Comparison of ENCODE assay signal across 34 cellular contexts in the genomic region with DNA sequence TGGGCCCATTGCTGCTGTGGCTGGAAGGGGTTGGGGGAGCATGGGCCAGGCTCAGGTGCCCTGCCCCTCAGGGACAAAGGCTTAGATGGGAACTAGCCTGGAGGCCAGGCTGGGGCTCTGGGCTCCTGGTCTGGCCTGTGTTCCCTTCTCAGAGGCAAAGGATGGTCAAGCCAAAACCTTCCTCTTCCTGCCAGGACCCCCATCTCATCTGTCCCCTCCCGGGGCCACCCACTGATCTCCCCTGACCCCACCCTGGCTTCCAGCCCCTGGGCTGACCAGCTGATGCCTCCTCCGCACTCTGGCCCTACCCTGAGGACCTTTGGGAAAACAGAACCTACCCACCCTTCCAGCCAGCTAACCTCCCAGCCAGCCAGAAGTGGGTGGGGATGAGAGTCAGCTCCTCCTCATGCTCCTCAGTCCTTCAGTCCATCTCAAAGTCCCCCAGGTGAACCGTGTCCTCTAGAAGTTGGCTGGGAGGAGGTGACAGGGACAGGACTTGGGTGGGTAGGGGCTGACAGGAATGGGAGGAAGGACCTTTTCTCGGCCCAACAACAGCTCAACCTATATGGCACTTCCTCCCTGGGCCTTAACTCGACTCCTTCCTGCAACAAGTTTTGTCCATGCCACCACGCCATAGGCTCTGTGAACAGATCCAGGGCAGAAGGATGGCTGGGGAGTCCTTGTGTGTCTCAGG. TPM values are rescaled to one million over a fixed set of nuclear protein-coding genes. Genes with fewer than 3 reads are reported as not detected.
DNase-seq lines count a peak whose midpoint lies in the region; ATAC-seq, FAIRE-seq and TF ChIP-seq lines count a peak whose summit lies in the region.
"Had no signal": no experiment of that assay in that cellular context is flagged by ENCODE, and none has a peak within 500 bp of the region (broad histone marks: within the 10 kb centered on the region; RNA-seq: fewer than 3 reads in every experiment).

No MANE protein-coding gene starts in this region.

- peak overlapping the region; percentile 90 for H2BK15ac ChIP-seq in neuronal stem cell (ENCODE audit: low read length)

- H3K9me3 ChIP-seq in heart left ventricle, result no peaks in the 10 kb centered on the region
- H3K9me3 ChIP-seq in endothelial cell of umbilical vein (replicated peaks; ENCODE audit: control insufficient read depth, insufficient read depth, low read length), result no peaks in the 10 kb centered on the region
- no peaks in the 10 kb centered on the region for H3K9me3 ChIP-seq in neuronal stem cell (replicated peaks in 1 of 2; ENCODE audit: control insufficient read depth in 2 of 2, insufficient read depth in 1 of 2, low read depth in 1 of 2, low read length in 2 of 2)
- no peaks in the 10 kb centered on the region for H3K9me3 ChIP-seq in Peyer's patch
- H3K9me3 ChIP-seq in hepatocyte (ENCODE audit: low read depth), result no peaks in the 10 kb centered on the region
- H3K9me3 ChIP-seq: ovary had no signal

- peak overlapping the region in 7 of 12 donors; percentile 16 to 51 (median 40) for H3K27ac ChIP-seq in heart left ventricle
- H3K27ac ChIP-seq in endothelial cell of umbilical vein (ENCODE audit: insufficient read depth, low read depth, low read length), result peak overlapping the region; percentile 95
- no peak overlapping the region for H3K27ac ChIP-seq in neuronal stem cell (replicated peaks; ENCODE audit: low read length)
- no peak overlapping the region for H3K27ac ChIP-seq in Peyer's patch
- no peak overlapping the region for H3K27ac ChIP-seq in hepatocyte
- H3K27ac ChIP-seq: cardiac muscle cell, KMS-11, ovary had no signal

- H3K18ac ChIP-seq in neuronal stem cell (ENCODE audit: low read length), result peak overlapping the region; percentile 86

- no peaks in the 10 kb centered on the region for H3K79me1 ChIP-seq in neuronal stem cell (ENCODE audit: low read depth, low read length)

- no peaks in the 10 kb centered on the region for H3K27me3 ChIP-seq in heart left ventricle
- no peaks in the 10 kb centered on the region for H3K27me3 ChIP-seq in endothelial cell of umbilical vein (ENCODE audit: control insufficient read depth in 2 of 2, insufficient read depth in 2 of 2, low read length in 2 of 2)
- peaks cover 0 to 11% (median 0%) of the 10 kb centered on the region in 3 experiments for H3K27me3 ChIP-seq in neuronal stem cell (ENCODE audit: control insufficient read depth in 3 of 3, insufficient read depth in 3 of 3, low read depth in 1 of 3, low read length in 3 of 3)
- no peaks in the 10 kb centered on the region for H3K27me3 ChIP-seq in Peyer's patch
- H3K27me3 ChIP-seq in hepatocyte, result peaks cover 5% of the 10 kb centered on the region
- H3K27me3 ChIP-seq: cardiac muscle cell, ovary had no signal

- no peak overlapping the region for H3K4ac ChIP-seq in neuronal stem cell (ENCODE audit: low read length)

- H3K4me3 ChIP-seq in heart left ventricle (no peak overlapping the region), endothelial cell of umbilical vein (replicated peaks in 1 of 3; ENCODE audit: insufficient read depth in 1 of 3, low read depth in 1 of 3, low read length in 3 of 3) (no peak overlapping the region), neuronal stem cell (ENCODE audit: low read length in 2 of 2) (no peak overlapping the region), Peyer's patch (no peak overlapping the region), hepatocyte (no peak overlapping the region)
- H3K4me3 ChIP-seq: cardiac muscle cell, ovary had no signal

- peak overlapping the region; percentile 60 for H2AK5ac ChIP-seq in neuronal stem cell (ENCODE audit: low read depth, low read length)

- no peak for TF ChIP-seq CTCF in heart left ventricle (IDR thresholded peaks at IDR 0.05)
- TF ChIP-seq CTCF in endothelial cell of umbilical vein (IDR thresholded peaks at IDR 0.05; ENCODE audit: extremely low read depth in 1 of 2, insufficient read depth in 1 of 2, low read depth in 1 of 2, low read length in 2 of 2), result no peak
- TF ChIP-seq CTCF in type B pancreatic cell (conservative IDR thresholded peaks at IDR 0.05), result no peak
- TF ChIP-seq CTCF in Peyer's patch (IDR thresholded peaks at IDR 0.05), result no peak
- TF ChIP-seq CTCF in hepatocyte (IDR thresholded peaks at IDR 0.05; ENCODE audit: poor library complexity), result no peak

- no peak overlapping the region for H2BK12ac ChIP-seq in neuronal stem cell (ENCODE audit: low read length)

- H3K27me3 Mint-ChIP-seq in type B pancreatic cell, result peaks cover 45% of the 10 kb centered on the region

- no peak overlapping the region for H3K14ac ChIP-seq in neuronal stem cell (ENCODE audit: low read length)

- H2AFZ ChIP-seq in endothelial cell of umbilical vein (ENCODE audit: low read depth, low read length) (no peak overlapping the region), neuronal stem cell (ENCODE audit: low read length) (no peak overlapping the region), hepatocyte (no peak overlapping the region)

- dilution Hi-C loops in endothelial cell of umbilical vein (cut with MboI; ENCODE audit: extremely low pct_ligation_motif_present, low sequenced_read_pairs), result no loop called here

- H3K79me2 ChIP-seq in endothelial cell of umbilical vein (ENCODE audit: control insufficient read depth, insufficient read depth, low read length) (peaks cover 95% of the 10 kb centered on the region), hepatocyte (no peaks in the 10 kb centered on the region)

- peak overlapping the region; percentile 29 for H3K27ac Mint-ChIP-seq in type B pancreatic cell
- H3K27ac Mint-ChIP-seq: activated T-helper 17 cell treated with anti-CD3 and anti-CD28 coated beads, Interleukin-2, amount 50 U/mL, for 72 hours; CD4-positive, CD25-positive, alpha-beta regulatory T cell had no signal

- no peaks in the 10 kb centered on the region for H4K20me1 ChIP-seq in endothelial cell of umbilical vein (replicated peaks; ENCODE audit: control insufficient read depth, extremely low read depth, insufficient read depth, low read length)
- no peaks in the 10 kb centered on the region for H4K20me1 ChIP-seq in hepatocyte (ENCODE audit: insufficient read depth, poor library complexity, severe bottlenecking)

- no peak overlapping the region for H4K8ac ChIP-seq in neuronal stem cell (ENCODE audit: low read depth, low read length)

- H3K4me2 ChIP-seq in endothelial cell of umbilical vein (ENCODE audit: insufficient read depth, low read length) (no peak overlapping the region), neuronal stem cell (ENCODE audit: insufficient read depth, low read length, poor library complexity, severe bottlenecking) (no peak overlapping the region), hepatocyte (no peak overlapping the region)
- H3K4me2 ChIP-seq: KMS-11 had no signal

- TF ChIP-seq POLR2A in heart left ventricle (IDR thresholded peaks at IDR 0.05) (no peak), endothelial cell of umbilical vein (IDR thresholded peaks at IDR 0.05; ENCODE audit: low read depth, low read length) (no peak), Peyer's patch (IDR thresholded peaks at IDR 0.05) (no peak)

- H2BK5ac ChIP-seq in neuronal stem cell (ENCODE audit: low read length), result peak overlapping the region; percentile 72

- no peak for FAIRE-seq in endothelial cell of umbilical vein (lab: Jason Lieb, UNC)
- FAIRE-seq: GM18507 had no signal

- intact Hi-C loops in heart left ventricle (cut with DNase I) (no loop called here), Right ventricle myocardium inferior (cut with DNase I) (no loop called here), endothelial cell of umbilical vein (cut with micrococcal nuclease) (no loop called here)

- CTCF ChIA-PET in endothelial cell of umbilical vein (lab: Charles Lee), result interaction anchor here (0.7 to 2.0 kb wide), 9 partner anchors 9 to 173 kb away, joined by 3 to 8 read pairs (median 5); a partner anchor contains a TSS

- no peaks in the 10 kb centered on the region for H3K9me1 ChIP-seq in endothelial cell of umbilical vein (replicated peaks; ENCODE audit: control insufficient read depth, extremely low read depth, insufficient read depth, low read length)

- peak overlapping the region; percentile 59 for H3K23ac ChIP-seq in neuronal stem cell (ENCODE audit: low read depth, low read length, poor library complexity)

- BruUV-seq in endothelial cell of umbilical vein (replicated peaks; lab: Mats Ljungman, UMichigan), result no TSS peak

- H2BK120ac ChIP-seq in neuronal stem cell (ENCODE audit: low read depth, low read length), result no peak overlapping the region

- DNase-seq in heart left ventricle (peak in 1 of 5 donors; percentile 56), Right ventricle myocardium inferior (ENCODE audit: missing footprints) (no peak), endothelial cell of umbilical vein (ENCODE audit: low read depth, low spot score) (no peak), neuronal stem cell (ENCODE audit: low spot score) (no peak), type B pancreatic cell (ENCODE audit: extremely low spot score, unreplicated experiment) (no peak), Peyer's patch (no peak), hepatocyte (ENCODE audit: low spot score) (no peak)
- DNase-seq: activated CD4-positive, alpha-beta T cell treated with anti-CD3 and anti-CD28 coated beads, Interleukin-2, amount 50 U/mL, for 48 hours; anterior cingulate cortex; CD4-positive, CD25-positive, alpha-beta regulatory T cell; DND-41; glutamatergic neuron; MM.1S; NCI-H1417; NCI-H2029 treated with DMSO at 0.1 percent for 48 hours; NCI-H226; NCI-H748 treated with DMSO at 0.1 percent for 48 hours; ovary; retina; stimulated activated CD4-positive, alpha-beta T cell treated with anti-CD3 and anti-CD28 coated beads, Interleukin-2, amount 100 ng/mL, for 48 hours; substantia nigra had no signal

- H3K9me2 ChIP-seq in hepatocyte (replicated peaks; ENCODE audit: insufficient read depth), result no peaks in the 10 kb centered on the region

- H3K9ac ChIP-seq in endothelial cell of umbilical vein (replicated peaks; ENCODE audit: extremely low read depth, insufficient read depth, low read length) (no peak overlapping the region), neuronal stem cell (ENCODE audit: low read depth, low read length, poor library complexity) (no peak overlapping the region)
- H3K9ac ChIP-seq: KMS-11 had no signal

- peaks cover 0 to 15% (median 0%) of the 10 kb centered on the region in 9 donors for H3K36me3 ChIP-seq in heart left ventricle
- H3K36me3 ChIP-seq in endothelial cell of umbilical vein (ENCODE audit: control insufficient read depth in 2 of 2, extremely low read depth in 1 of 2, insufficient read depth in 2 of 2, low read length in 2 of 2), result peaks cover 2 to 12% of the 10 kb centered on the region in 2 experiments
- no peaks in the 10 kb centered on the region for H3K36me3 ChIP-seq in neuronal stem cell (replicated peaks in 1 of 2; ENCODE audit: control insufficient read depth in 2 of 2, insufficient read depth in 2 of 2, low read length in 2 of 2)
- H3K36me3 ChIP-seq in Peyer's patch, result no peaks in the 10 kb centered on the region
- H3K36me3 ChIP-seq in hepatocyte (replicated peaks; ENCODE audit: insufficient read depth, low read depth), result no peaks in the 10 kb centered on the region
- H3K36me3 ChIP-seq: cardiac muscle cell, ovary had no signal

- no peaks in the 10 kb centered on the region for H3K9me3 Mint-ChIP-seq in type B pancreatic cell
- H3K9me3 Mint-ChIP-seq: activated naive CD4-positive, alpha-beta T cell treated with anti-CD3 and anti-CD28 coated beads, Interleukin-2, amount 50 U/mL, for 24 hours; activated T-helper 17 cell treated with anti-CD3 and anti-CD28 coated beads, Interleukin-2, amount 50 U/mL, for 72 hours had no signal

- no peaks in the 10 kb centered on the region for H3K36me3 Mint-ChIP-seq in type B pancreatic cell
- H3K36me3 Mint-ChIP-seq: activated naive CD4-positive, alpha-beta T cell treated with anti-CD3 and anti-CD28 coated beads, Interleukin-2, amount 50 U/mL, for 24 hours; CD4-positive, CD25-positive, alpha-beta regulatory T cell had no signal

- peaks cover 44% of the 10 kb centered on the region for H3K4me1 Mint-ChIP-seq in type B pancreatic cell (ENCODE audit: unreplicated experiment)

- H3K4me1 ChIP-seq in heart left ventricle (peaks cover 3 to 99% (median 76%) of the 10 kb centered on the region in 12 donors), endothelial cell of umbilical vein (ENCODE audit: control insufficient read depth, extremely low read depth, insufficient read depth, low read length) (peaks cover 89% of the 10 kb centered on the region), neuronal stem cell (ENCODE audit: control insufficient read depth in 2 of 2, insufficient read depth in 1 of 2, low read depth in 1 of 2, low read length in 2 of 2) (peaks cover 19 to 28% of the 10 kb centered on the region in 2 donors), Peyer's patch (peaks cover 0 to 14% (median 0%) of the 10 kb centered on the region in 4 donors), hepatocyte (ENCODE audit: insufficient read depth) (no peaks in the 10 kb centered on the region)

- H4K91ac ChIP-seq in neuronal stem cell (ENCODE audit: low read depth, low read length, poor library complexity), result no peak overlapping the region

- WGBS in heart left ventricle, 4 donors, result 38 to 57% (median 48%) methylated on average over 6 of the region's 6 CpGs
- WGBS in neuronal stem cell (ENCODE audit: extremely low coverage in 2 of 2, insufficient read length in 2 of 2, insufficient replicate concordance in 1 of 2), 2 donors, result no CpG with 5 or more reads among the region's 6 CpGs
- WGBS in hepatocyte (ENCODE audit: low lambda C conversion rate, missing lambda C conversion rate), result 89% methylated on average over 6 of the region's 6 CpGs

- no peak overlapping the region for H3K4me3 Mint-ChIP-seq in type B pancreatic cell
- H3K4me3 Mint-ChIP-seq: activated naive CD4-positive, alpha-beta T cell treated with anti-CD3 and anti-CD28 coated beads, Interleukin-2, amount 50 U/mL, for 24 hours; activated T-helper 17 cell treated with anti-CD3 and anti-CD28 coated beads, Interleukin-2, amount 50 U/mL, for 72 hours; CD4-positive, CD25-positive, alpha-beta regulatory T cell had no signal

- ATAC-seq in heart left ventricle (no peak), Right ventricle myocardium inferior (no peak), GM21825 (IDR thresholded peaks at IDR 0.05; ENCODE audit: unreplicated experiment) (no peak)
- ATAC-seq: activated CD4-positive, CD25-positive, alpha-beta regulatory T cell treated with anti-CD3 and anti-CD28 coated beads, Interleukin-2, amount 50 U/mL, for 24 hours; activated T-helper 17 cell treated with anti-CD3 and anti-CD28 coated beads, Interleukin-2, amount 50 U/mL, for 72 hours had no signal

- POLR2A ChIA-PET in endothelial cell of umbilical vein (lab: Charles Lee), result no interaction called here

RNA-seq across cellular contexts. Expression of a gene that starts 7.5 kb away (rescaled TPM):
- total RNA-seq in heart left ventricle (10 to 100 TPM in 2 of 9 donors, 1 to 10 TPM in 7; 4.1 to 14.7 (median 7.5) TPM), Right ventricle myocardium inferior (8.1 TPM), endothelial cell of umbilical vein (88.7 and 90.7 TPM in 2 replicates), type B pancreatic cell (ENCODE audit: low replicate concordance) (0.14 and 11.7 TPM in 2 replicates), Peyer's patch (10 to 100 TPM in 1 of 4 donors, 1 to 10 TPM in 3; 4.9 to 17.3 (median 7.0) TPM), hepatocyte (5.3 and 6.1 TPM in 2 replicates)
- polyA plus RNA-seq in heart left ventricle (1 to 10 TPM; 7.1 TPM), endothelial cell of umbilical vein (101 and 106 TPM in 2 replicates), hepatocyte (6.3 and 7.3 TPM in 2 replicates)
- 63.4 and 71.9 TPM in 2 replicates for polyA plus RNA-seq in endothelial cell of umbilical vein (2011; cell fraction: cytosol; rRNA removed)
- 345 and 371 TPM in 2 replicates for polyA plus RNA-seq in endothelial cell of umbilical vein (2011; cell fraction: nucleus; rRNA removed)
- 59.2 and 68.7 TPM in 2 replicates for polyA plus RNA-seq in endothelial cell of umbilical vein (2012)
- 61.8 and 69.8 TPM in 2 replicates for polyA minus RNA-seq in endothelial cell of umbilical vein
- 0.31 TPM for polyA minus RNA-seq in endothelial cell of umbilical vein (2011; cell fraction: cytosol; rRNA and poly(A)+ RNA removed)
- 62.5 and 69.6 TPM in 2 replicates for polyA minus RNA-seq in endothelial cell of umbilical vein (2011; cell fraction: nucleus; rRNA and poly(A)+ RNA removed)
- polyA plus RNA-seq in neuronal stem cell (2013, experiment 1 of 2), result 0.78 TPM
- 0.62 TPM for polyA plus RNA-seq in neuronal stem cell (2013, experiment 2 of 2)
- total RNA-seq: activated T-helper 17 cell treated with anti-CD3 and anti-CD28 coated beads, Interleukin-2, amount 50 U/mL, for 72 hours; RPMI7951 had no signal
- polyA plus RNA-seq: CD4-positive, CD25-positive, alpha-beta regulatory T cell had no signal

RNA-seq across cellular contexts. Expression of a gene that starts 19.4 kb away (rescaled TPM):
- under 1 TPM in 1 of 9 donors, not detected in 8; 0.27 TPM for total RNA-seq in heart left ventricle
- under 1 TPM; 0.06 to 0.42 TPM for polyA plus RNA-seq in heart left ventricle
- not detected for total RNA-seq in Right ventricle myocardium inferior
- 0.66 and 1.2 TPM in 2 replicates for total RNA-seq in endothelial cell of umbilical vein
- 0.33 and 0.35 TPM in 2 replicates for polyA plus RNA-seq in endothelial cell of umbilical vein
- polyA plus RNA-seq in endothelial cell of umbilical vein (2011; cell fraction: cytosol; rRNA removed), result 0.06 and 0.13 TPM in 2 replicates
- polyA plus RNA-seq in endothelial cell of umbilical vein (2011; cell fraction: nucleus; rRNA removed), result 2.0 and 2.6 TPM in 2 replicates
- 0.46 and 0.51 TPM in 2 replicates for polyA plus RNA-seq in endothelial cell of umbilical vein (2012)
- polyA minus RNA-seq in endothelial cell of umbilical vein, result 0.28 and 0.36 TPM in 2 replicates
- polyA minus RNA-seq in endothelial cell of umbilical vein (2011; cell fraction: cytosol; rRNA and poly(A)+ RNA removed), result not detected
- polyA minus RNA-seq in endothelial cell of umbilical vein (2011; cell fraction: nucleus; rRNA and poly(A)+ RNA removed), result 0.63 TPM in 1 of 2 replicates, not detected in the other
- 0.03 TPM for polyA plus RNA-seq in neuronal stem cell (2013, experiment 1 of 2)
- 0.01 TPM for polyA plus RNA-seq in neuronal stem cell (2013, experiment 2 of 2)
- total RNA-seq in type B pancreatic cell (ENCODE audit: low replicate concordance), result 0.58 TPM in 1 of 2 replicates, not detected in the other
- total RNA-seq in Peyer's patch, result not detected
- not detected in 2 replicates for total RNA-seq in hepatocyte
- polyA plus RNA-seq in hepatocyte, result not detected in 2 replicates
- total RNA-seq: A172; activated T-helper 17 cell treated with anti-CD3 and anti-CD28 coated beads, Interleukin-2, amount 50 U/mL, for 72 hours; CD4-positive, CD25-positive, alpha-beta regulatory T cell; kidney epithelial cell; RPMI7951; T-helper 1 cell treated with Interleukin-12 subunit alpha and Interleukin-12 subunit beta and Interleukin-4 antibody, amounts not matched to agents 30 ng/mL and 1 ng/mL, for 36 hours had no signal
- polyA plus RNA-seq: CD4-positive, CD25-positive, alpha-beta regulatory T cell; urinary bladder had no signal

RNA-seq across cellular contexts. Expression of a gene that starts 40.4 kb away (rescaled TPM):
- total RNA-seq in heart left ventricle (1 to 10 TPM in 5 of 9 donors, under 1 TPM in 4; 0.22 to 1.6 (median 1.1) TPM), Right ventricle myocardium inferior (2.4 TPM), endothelial cell of umbilical vein (not detected in 2 replicates), type B pancreatic cell (ENCODE audit: low replicate concordance) (0.12 and 6.6 TPM in 2 replicates), Peyer's patch (under 1 TPM in 1 of 4 donors, not detected in 3; 0.57 TPM), hepatocyte (0.13 TPM in 1 of 2 replicates, not detected in the other)
- polyA plus RNA-seq in heart left ventricle (1 to 10 TPM in 1 of 2 donors, under 1 TPM in 1; 0.30 to 1.4 TPM), endothelial cell of umbilical vein (0.07 TPM in 1 of 2 replicates, not detected in the other), hepatocyte (not detected in 2 replicates)
- 0.03 TPM in 1 of 2 replicates, not detected in the other for polyA plus RNA-seq in endothelial cell of umbilical vein (2011; cell fraction: cytosol; rRNA removed)
- 0.07 and 0.11 TPM in 2 replicates for polyA plus RNA-seq in endothelial cell of umbilical vein (2011; cell fraction: nucleus; rRNA removed)
- polyA plus RNA-seq in endothelial cell of umbilical vein (2012), result not detected in 2 replicates
- 0.34 TPM in 1 of 2 replicates, not detected in the other for polyA minus RNA-seq in endothelial cell of umbilical vein
- not detected for polyA minus RNA-seq in endothelial cell of umbilical vein (2011; cell fraction: cytosol; rRNA and poly(A)+ RNA removed)
- not detected in 2 replicates for polyA minus RNA-seq in endothelial cell of umbilical vein (2011; cell fraction: nucleus; rRNA and poly(A)+ RNA removed)
- polyA plus RNA-seq in neuronal stem cell (2013, experiment 1 of 2), result 0.07 TPM
- 0.11 TPM for polyA plus RNA-seq in neuronal stem cell (2013, experiment 2 of 2)
- total RNA-seq: kidney epithelial cell, lung microvascular endothelial cell, RPMI7951 had no signal

RNA-seq across cellular contexts. Expression of a gene that starts 42.1 kb away (rescaled TPM):
- total RNA-seq in heart left ventricle (under 1 TPM in 7 of 9 donors, not detected in 2; 0.07 to 0.35 (median 0.11) TPM), Right ventricle myocardium inferior (0.46 TPM), endothelial cell of umbilical vein (not detected in 2 replicates), type B pancreatic cell (ENCODE audit: low replicate concordance) (1.7 TPM in 1 of 2 replicates, not detected in the other), Peyer's patch (not detected), hepatocyte (not detected in 2 replicates)
- polyA plus RNA-seq in heart left ventricle (under 1 TPM in 1 of 2 donors, not detected in 1; 0.42 TPM), endothelial cell of umbilical vein (not detected in 2 replicates), hepatocyte (not detected in 2 replicates)
- polyA plus RNA-seq in endothelial cell of umbilical vein (2011; cell fraction: cytosol; rRNA removed), result not detected in 2 replicates
- not detected in 2 replicates for polyA plus RNA-seq in endothelial cell of umbilical vein (2011; cell fraction: nucleus; rRNA removed)
- not detected in 2 replicates for polyA plus RNA-seq in endothelial cell of umbilical vein (2012)
- not detected in 2 replicates for polyA minus RNA-seq in endothelial cell of umbilical vein
- polyA minus RNA-seq in endothelial cell of umbilical vein (2011; cell fraction: cytosol; rRNA and poly(A)+ RNA removed), result not detected
- polyA minus RNA-seq in endothelial cell of umbilical vein (2011; cell fraction: nucleus; rRNA and poly(A)+ RNA removed), result not detected in 2 replicates
- polyA plus RNA-seq in neuronal stem cell (2013, experiment 1 of 2), result 0.01 TPM
- 0.01 TPM for polyA plus RNA-seq in neuronal stem cell (2013, experiment 2 of 2)
- total RNA-seq: A172, kidney epithelial cell, lung microvascular endothelial cell, RPMI7951 had no signal
- polyA plus RNA-seq: CD4-positive, CD25-positive, alpha-beta regulatory T cell had no signal

Comparison
In these comparisons a context has a peak if more than half of its experiments do, and no peak if none do; other contexts are left out.
1. H3K27ac ChIP-seq: peak in heart left ventricle (7 of 12) and endothelial cell of umbilical vein (single experiment); none in neuronal stem cell (single experiment), Peyer's patch (0 of 4) and hepatocyte (single experiment).